In the genomic region with DNA sequence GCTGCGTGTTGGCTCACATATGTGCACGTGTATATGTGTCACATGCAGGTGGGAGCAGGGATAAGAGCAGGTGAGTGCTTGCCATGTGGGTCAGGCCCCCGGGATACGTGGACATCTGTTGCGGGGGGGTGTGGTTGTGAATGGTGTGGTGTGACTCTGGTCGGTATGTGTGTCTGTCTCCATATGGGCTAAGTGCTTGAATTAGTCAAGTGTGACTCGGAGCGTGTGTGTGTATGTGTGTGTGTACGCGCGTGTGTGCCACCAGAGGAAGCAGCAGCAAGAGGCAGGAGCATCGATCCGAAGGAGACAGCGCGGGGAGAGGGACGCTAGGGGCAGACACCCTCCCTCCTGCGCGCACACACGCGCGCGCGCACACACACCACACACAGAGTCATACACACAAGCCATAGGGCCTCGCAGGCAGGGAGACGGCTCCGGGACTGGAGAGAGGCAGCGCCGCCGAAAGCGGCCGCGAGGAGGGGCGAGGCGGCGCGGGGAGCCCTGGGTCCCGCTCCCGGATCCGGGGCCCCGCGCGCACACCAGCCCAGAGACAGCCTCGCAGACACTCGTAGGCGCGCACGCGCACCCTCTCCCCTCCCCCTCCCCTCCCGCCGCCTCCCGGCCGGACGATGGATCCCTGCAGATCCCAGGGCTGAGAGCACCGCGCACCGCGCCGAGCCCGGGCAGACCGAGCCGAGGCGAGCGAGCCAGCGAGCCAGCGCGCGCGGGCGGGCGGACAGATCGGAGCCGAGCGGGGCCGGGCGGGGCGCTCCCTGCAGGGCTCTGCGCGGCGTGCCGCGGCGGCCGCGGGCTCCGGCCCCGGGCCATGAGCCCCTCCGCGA, we compare ENCODE assay signal across 8 cellular contexts. TPM values are rescaled to one million over a fixed set of nuclear protein-coding genes. Genes with fewer than 3 reads are reported as not detected.
DNase-seq lines count a peak whose midpoint lies in the region; ATAC-seq and TF ChIP-seq lines count a peak whose summit lies in the region.

A gene (plus strand): TSS at position 597 of the 842 bp plus-strand sequence. CDS start 1,171 bp downstream, outside the sequence.

- no peak within 1 kb of the TSS for H3K56ac ChIP-seq in H9 (ENCODE audit: insufficient read length, low read depth, low read length)

- H3K9ac ChIP-seq in H9 (ENCODE audit: extremely low read depth, insufficient read length, low read length) (no peak within 1 kb of the TSS), subcutaneous abdominal adipose tissue (ENCODE audit: low read length in 5 of 5) (peak within 1 kb of the TSS in 2 of 5 donors; percentile 23 to 74)

- no peak within 1 kb of the TSS for H3K4ac ChIP-seq in H9 (ENCODE audit: low read depth, low read length)

- H2BK120ac ChIP-seq in H9 (ENCODE audit: low read depth, low read length, poor library complexity, severe bottlenecking) = no peak within 1 kb of the TSS

- no peak within 1 kb of the TSS for H3T11ph ChIP-seq in H9 (ENCODE audit: low read length)

- no peak within 1 kb of the TSS for H3K27ac Mint-ChIP-seq in H9
- peak within 1 kb of the TSS; percentile 72 for H3K27ac Mint-ChIP-seq in activated T-helper 2 cell treated with anti-CD3 and anti-CD28 coated beads, Interferon-gamma antibody, Interleukin-2, Interleukin-4, amounts not matched to agents 10 μg/mL and 5 μg/mL and 100 μg/mL, durations not matched to agents 14 hours and 24 hours and 36 hours
- H3K27ac Mint-ChIP-seq in natural killer cell = no peak within 1 kb of the TSS

- H3K23me2 ChIP-seq in H9 (ENCODE audit: insufficient read length, low read depth, low read length, poor library complexity, severe bottlenecking) = peaks cover 3% of the 10 kb centered on the region

- H2BK12ac ChIP-seq in H9 (ENCODE audit: insufficient read length, low read depth, low read length) = no peak within 1 kb of the TSS

- peak within 1 kb of the TSS; percentile 67 for H3K4me2 ChIP-seq in H9 (ENCODE audit: insufficient read depth, insufficient read length, low read length)

- H3K9me3 ChIP-seq in H9 (ENCODE audit: control insufficient read depth, low read depth, low read length) (no peaks in the 10 kb centered on the region), subcutaneous abdominal adipose tissue (ENCODE audit: control insufficient read depth in 5 of 5, low read length in 5 of 5) (no peaks in the 10 kb centered on the region)

- H3K23ac ChIP-seq in H9 (ENCODE audit: insufficient read length, low read depth, low read length) = no peak within 1 kb of the TSS

- DNase-seq in AG08395 (ENCODE audit: low spot score) (peak; percentile 80), H9 (peak; percentile 77), NOMO-1 treated with DMSO at 0.1 percent for 48 hours (lab: John Stamatoyannopoulos, UW; ENCODE audit: unreplicated experiment) (peak; percentile 22), fibroblast of the aortic adventitia (ENCODE audit: low read depth) (peak; percentile 60), natural killer cell (no peak)
- peak; percentile 46 for DNase-seq in activated T-helper 2 cell treated with anti-CD3 and anti-CD28 coated beads, Interferon-gamma antibody, Interleukin-2, Interleukin-4, amounts not matched to agents 10 μg/mL and 5 μg/mL and 100 μg/mL, durations not matched to agents 14 hours and 24 hours and 36 hours (ENCODE audit: low spot score)

- H3K9me3 Mint-ChIP-seq in H9 (peaks cover 0 to 2% of the 10 kb centered on the region in 2 experiments; a peak in 1 of 5 replicates), natural killer cell (no peaks in the 10 kb centered on the region)
- H3K9me3 Mint-ChIP-seq in activated T-helper 2 cell treated with anti-CD3 and anti-CD28 coated beads, Interferon-gamma antibody, Interleukin-2, Interleukin-4, amounts not matched to agents 10 μg/mL and 5 μg/mL and 100 μg/mL, durations not matched to agents 14 hours and 24 hours and 36 hours = no peaks in the 10 kb centered on the region

- H2AK5ac ChIP-seq in H9 (ENCODE audit: insufficient read length, low read length) = no peak within 1 kb of the TSS

- peak within 1 kb of the TSS; percentile 77 to 87 for H3K4me3 Mint-ChIP-seq in H9
- H3K4me3 Mint-ChIP-seq in activated T-helper 2 cell treated with anti-CD3 and anti-CD28 coated beads, Interferon-gamma antibody, Interleukin-2, Interleukin-4, amounts not matched to agents 10 μg/mL and 5 μg/mL and 100 μg/mL, durations not matched to agents 14 hours and 24 hours and 36 hours (ENCODE audit: low read depth) = peak within 1 kb of the TSS; percentile 89
- peak within 1 kb of the TSS; percentile 85 for H3K4me3 Mint-ChIP-seq in natural killer cell

- peak within 1 kb of the TSS; percentile 74 for H3K4me3 ChIP-seq in fibroblast of the aortic adventitia (ENCODE audit: low read depth, low read length)
- peak within 1 kb of the TSS; percentile 61 to 83 (median 73) for H3K4me3 ChIP-seq in subcutaneous abdominal adipose tissue (ENCODE audit: low read depth in 1 of 5, low read length in 5 of 5)

- WGBS in H9 (ENCODE audit: extremely low coverage, insufficient read length, low lambda C conversion rate) = no CpG with 5 or more reads among the region's 88 CpGs

- H3K4me1 Mint-ChIP-seq in H9 = peaks cover 16 to 18% of the 10 kb centered on the region in 2 experiments
- peaks cover 36% of the 10 kb centered on the region for H3K4me1 Mint-ChIP-seq in activated T-helper 2 cell treated with anti-CD3 and anti-CD28 coated beads, Interferon-gamma antibody, Interleukin-2, Interleukin-4, amounts not matched to agents 10 μg/mL and 5 μg/mL and 100 μg/mL, durations not matched to agents 14 hours and 24 hours and 36 hours (ENCODE audit: low read depth)
- H3K4me1 Mint-ChIP-seq in natural killer cell = peaks cover 24% of the 10 kb centered on the region in 2 donors

- no peak within 1 kb of the TSS for H4K5ac ChIP-seq in H9 (ENCODE audit: insufficient read length, low read depth, low read length)

- H3K79me1 ChIP-seq in H9 (ENCODE audit: insufficient read depth, low read depth, low read length, poor library complexity, severe bottlenecking) = no peaks in the 10 kb centered on the region

- H3K27ac ChIP-seq in H9 (ENCODE audit: insufficient read length, low read depth, low read length) (no peak within 1 kb of the TSS), subcutaneous abdominal adipose tissue (ENCODE audit: low read depth, low read length) (no peak within 1 kb of the TSS)

- H2BK15ac ChIP-seq in H9 (ENCODE audit: low read depth, low read length) = no peak within 1 kb of the TSS

- H3K36me3 Mint-ChIP-seq in H9 (ENCODE audit: insufficient read depth in 1 of 3, low read depth in 3 of 3) (no peaks in the 10 kb centered on the region; a peak in 1 of 7 replicates), natural killer cell (no peaks in the 10 kb centered on the region)
- H3K36me3 Mint-ChIP-seq in activated T-helper 2 cell treated with anti-CD3 and anti-CD28 coated beads, Interferon-gamma antibody, Interleukin-2, Interleukin-4, amounts not matched to agents 10 μg/mL and 5 μg/mL and 100 μg/mL, durations not matched to agents 14 hours and 24 hours and 36 hours (ENCODE audit: low read depth) = peaks cover 18% of the 10 kb centered on the region

- H3K4me1 ChIP-seq in H9 (ENCODE audit: insufficient read depth, low read length) (no peaks in the 10 kb centered on the region), subcutaneous abdominal adipose tissue (ENCODE audit: control insufficient read depth in 5 of 5, insufficient read depth in 5 of 5, low read length in 5 of 5) (peaks cover 4 to 50% (median 29%) of the 10 kb centered on the region in 5 donors)

- no peak within 1 kb of the TSS for H3K18ac ChIP-seq in H9 (ENCODE audit: insufficient read length, low read depth, low read length)

- H4K91ac ChIP-seq in H9 (ENCODE audit: insufficient read length, low read depth, low read length) = no peak within 1 kb of the TSS

- H2AFZ ChIP-seq in H9 (ENCODE audit: low read length) = no peak within 1 kb of the TSS

- peaks cover 51% of the 10 kb centered on the region for H3K27me3 ChIP-seq in H9 (ENCODE audit: insufficient read depth, low read length)
- H3K27me3 ChIP-seq in subcutaneous abdominal adipose tissue (ENCODE audit: control insufficient read depth in 5 of 5, insufficient read depth in 4 of 5, low read length in 5 of 5) = peaks cover 3 to 15% (median 5%) of the 10 kb centered on the region in 5 donors

- H3K79me2 ChIP-seq in H9 (ENCODE audit: insufficient read depth, low read length) = no peaks in the 10 kb centered on the region

- peak; percentile 37 to 60 (median 40) for ATAC-seq in natural killer cell
- ATAC-seq in HG03139 (IDR thresholded peaks at IDR 0.05; ENCODE audit: unreplicated experiment) = no peak

- no peaks in the 10 kb centered on the region for H4K20me1 ChIP-seq in H9 (ENCODE audit: control insufficient read depth, insufficient read depth, insufficient read length)

- H3K27me3 Mint-ChIP-seq in H9 (ENCODE audit: low read depth) (peaks cover 95% of the 10 kb centered on the region), natural killer cell (ENCODE audit: low read depth in 2 of 2) (peaks cover 55 to 61% of the 10 kb centered on the region in 2 donors)
- H3K27me3 Mint-ChIP-seq in activated T-helper 2 cell treated with anti-CD3 and anti-CD28 coated beads, Interferon-gamma antibody, Interleukin-2, Interleukin-4, amounts not matched to agents 10 μg/mL and 5 μg/mL and 100 μg/mL, durations not matched to agents 14 hours and 24 hours and 36 hours (ENCODE audit: low read depth) = peaks cover 26% of the 10 kb centered on the region

- no peak within 1 kb of the TSS for H2BK5ac ChIP-seq in H9 (ENCODE audit: insufficient read length, low read length)

- H2BK20ac ChIP-seq in H9 (ENCODE audit: low read depth, low read length, poor library complexity, severe bottlenecking) = no peak within 1 kb of the TSS

- no peaks in the 10 kb centered on the region for H3K36me3 ChIP-seq in subcutaneous abdominal adipose tissue (ENCODE audit: control insufficient read depth in 5 of 5, insufficient read depth in 5 of 5, low read length in 5 of 5)

- no peak within 1 kb of the TSS for H3K14ac ChIP-seq in H9 (ENCODE audit: insufficient read depth, low read length)

- H4K8ac ChIP-seq in H9 (replicated peaks; ENCODE audit: insufficient read length, low read depth, low read length) = no peak within 1 kb of the TSS

- intact Hi-C loops in activated T-helper 2 cell treated with anti-CD3 and anti-CD28 coated beads, Interferon-gamma antibody, Interleukin-2, Interleukin-4, amounts not matched to agents 10 μg/mL and 5 μg/mL and 100 μg/mL, durations not matched to agents 14 hours and 24 hours and 36 hours (cut with micrococcal nuclease) = loop anchor here (1.0 kb wide), 3 partner anchors 18 to 190 kb away; no protein-coding TSS in a partner anchor
- intact Hi-C loops in natural killer cell (cut with micrococcal nuclease) = loop anchor here (1.0 to 5.0 kb wide), 2 partner anchors 90 to 190 kb away; no protein-coding TSS in a partner anchor

- TF ChIP-seq CTCF in H9 (conservative IDR thresholded peaks at IDR 0.05) (peak; percentile 25; the same call in 1 of the 3 replicates), fibroblast of the aortic adventitia (IDR thresholded peaks at IDR 0.05; ENCODE audit: insufficient read depth, low read length) (no peak), natural killer cell (IDR thresholded peaks at IDR 0.05) (no peak)

RNA-seq across cellular contexts. Expression of the gene that starts here (rescaled TPM):
- total RNA-seq in H9 (2021) (3.9 and 4.0 TPM in 2 replicates), fibroblast of the aortic adventitia (ENCODE audit: low replicate concordance) (4.9 and 5.2 TPM in 2 replicates), natural killer cell (under 1 TPM in 1 of 3 donors, not detected in 2; 0.21 TPM)
- 20.4 and 20.7 TPM in 2 replicates for total RNA-seq in activated T-helper 2 cell treated with anti-CD3 and anti-CD28 coated beads, Interferon-gamma antibody, Interleukin-2, Interleukin-4, amounts not matched to agents 10 μg/mL and 5 μg/mL and 100 μg/mL, durations not matched to agents 14 hours and 24 hours and 36 hours

Comparison
In these comparisons a context has a peak if more than half of its experiments do, and no peak if none do; other contexts are left out.
1. Peak in ATAC-seq in natural killer cell; RNA of the gene not detected or under 1 TPM.